Comparison of ENCODE assay signal across 4 cellular contexts in the genomic region with DNA sequence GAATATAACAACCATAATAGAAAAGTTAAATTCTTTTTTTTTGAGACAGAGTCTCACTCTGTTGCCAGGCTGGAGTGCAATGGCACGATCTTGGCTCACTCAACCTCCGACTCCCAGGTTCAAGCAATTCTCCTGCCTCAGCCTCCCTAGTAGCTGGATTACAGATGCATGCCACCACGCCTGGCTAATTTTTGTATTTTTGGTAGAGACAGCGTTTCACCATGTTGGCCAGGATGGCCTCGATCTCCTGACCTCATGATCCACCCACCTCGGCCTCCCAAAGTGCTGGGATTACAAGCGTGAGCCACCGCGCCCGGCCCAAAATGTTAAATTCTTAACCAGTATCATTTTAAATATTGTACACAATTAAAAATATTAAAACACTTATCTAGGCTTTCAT. TPM values are rescaled to one million over a fixed set of nuclear protein-coding genes. Genes with fewer than 3 reads are reported as not detected.
"Had no signal": no experiment of that assay in that cellular context is flagged by ENCODE, and none has a peak within 500 bp of the region (broad histone marks: within the 10 kb centered on the region; RNA-seq: fewer than 3 reads in every experiment).

No MANE protein-coding gene starts in this region.

RNA-seq across cellular contexts. Expression of a gene that starts 35.3 kb away (rescaled TPM):
- total RNA-seq: activated CD4-positive, alpha-beta T cell treated with anti-CD3 and anti-CD28 coated beads, Interleukin-2, amount 10 ng/mL, durations not matched to agents 24 days and 14 days; activated CD8-positive, alpha-beta memory T cell treated with anti-CD3 and anti-CD28 coated beads for 36 hours; activated CD8-positive, alpha-beta T cell treated with anti-CD3 and anti-CD28 coated beads for 36 hours; T-helper 17 cell had no signal
